ENCODE assay signal across 12 cellular contexts in the genomic region with DNA sequence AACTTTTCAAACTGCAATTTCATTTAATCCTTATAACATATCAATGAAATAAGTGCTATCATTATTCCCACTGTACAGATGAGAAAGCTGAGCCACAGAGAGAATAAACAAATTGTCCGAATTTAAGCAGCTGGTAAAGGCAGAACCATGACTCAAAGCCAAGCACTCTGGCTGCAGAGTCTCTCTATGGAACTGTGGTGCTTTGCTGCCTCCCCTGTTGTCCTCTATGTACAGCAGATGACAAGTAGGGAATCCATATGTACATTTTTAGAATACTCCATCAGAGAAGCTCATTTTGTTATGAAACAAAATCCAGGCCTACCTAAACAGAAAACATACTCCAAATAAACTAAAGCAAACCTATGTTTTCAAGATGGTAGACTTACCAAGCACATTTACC. TPM values are rescaled to one million over a fixed set of nuclear protein-coding genes. Genes with fewer than 3 reads are reported as not detected.
DNase-seq lines count a peak whose midpoint lies in the region; ATAC-seq, FAIRE-seq and TF ChIP-seq lines count a peak whose summit lies in the region.
"Had no signal": no experiment of that assay in that cellular context is flagged by ENCODE, and none has a peak within 500 bp of the region (broad histone marks: within the 10 kb centered on the region; RNA-seq: fewer than 3 reads in every experiment).

No MANE protein-coding gene starts in this region.

- H3K4me2 ChIP-seq in GM23248 (ENCODE audit: unreplicated experiment), result no peak overlapping the region

- no peak overlapping the region for H3K9ac ChIP-seq in GM23248

- H3K9me3 ChIP-seq in GM23248 (ENCODE audit: low read depth) (no peaks in the 10 kb centered on the region), WERI-Rb-1 (ENCODE audit: severe bottlenecking) (no peaks in the 10 kb centered on the region), body of pancreas (no peaks in the 10 kb centered on the region)
- H3K9me3 ChIP-seq: SJSA1 had no signal

- H3K36me3 ChIP-seq in GM23248 (ENCODE audit: low read depth) (peaks cover 22% of the 10 kb centered on the region), WERI-Rb-1 (peaks cover 21% of the 10 kb centered on the region), body of pancreas (replicated peaks in 1 of 2; ENCODE audit: insufficient read depth in 1 of 2, low read depth in 2 of 2) (peaks cover 2 to 9% of the 10 kb centered on the region in 2 donors)

- no peaks in the 10 kb centered on the region for H3K27me3 ChIP-seq in GM23248 (replicated peaks; ENCODE audit: insufficient read depth)
- H3K27me3 ChIP-seq in WERI-Rb-1 (ENCODE audit: insufficient read depth, low read depth, severe bottlenecking), result no peaks in the 10 kb centered on the region
- H3K27me3 ChIP-seq in body of pancreas, result no peaks in the 10 kb centered on the region
- H3K27me3 ChIP-seq: SJSA1 had no signal

- no peak for DNase-seq in D721Med (ENCODE audit: insufficient read length, low spot score)
- peak; percentile 8 for DNase-seq in GM23248
- DNase-seq in WERI-Rb-1, result no peak
- DNase-seq in hepatic stellate cell (ENCODE audit: low spot score), result peak; percentile 6
- DNase-seq in SK-N-DZ (ENCODE audit: low spot score), result no peak
- DNase-seq in body of pancreas, result no peak
- DNase-seq in T1000 (lab: John Stamatoyannopoulos, UW), result no peak
- DNase-seq: activated CD8-positive, alpha-beta memory T cell treated with anti-CD3 and anti-CD28 coated beads, Interleukin-2, amount 10 ng/mL, durations not matched to agents 7 days and 5 days; CD8-positive, alpha-beta T cell; cerebellar nuclear complex; NCI-H526 treated with DMSO at 0.1 percent for 48 hours had no signal

- H3K79me2 ChIP-seq in GM23248 (ENCODE audit: insufficient read depth), result peaks cover 9% of the 10 kb centered on the region; the same call in 1 of the 2 replicates

- in situ Hi-C loops in GM23248 (cut with MboI), result no loop called here

- intact Hi-C loops in body of pancreas (cut with DNase I), result no loop called here

- no peaks in the 10 kb centered on the region for H3K4me1 ChIP-seq in GM23248 (ENCODE audit: insufficient read depth)
- no peaks in the 10 kb centered on the region for H3K4me1 ChIP-seq in body of pancreas
- H3K4me1 ChIP-seq: SJSA1 had no signal

- H4K20me1 ChIP-seq in GM23248 (ENCODE audit: insufficient read depth), result no peaks in the 10 kb centered on the region

- WGBS in GM23248 (ENCODE audit: low coverage in 1 of 2, low lambda C conversion rate in 2 of 2, missing lambda C conversion rate in 2 of 2), 2 experiments, result 65 to 80% methylated on average over 1 of the region's 1 CpG
- 69 to 70% methylated on average over 1 of the region's 1 CpG for WGBS in body of pancreas, 2 donors

- no peaks in the 10 kb centered on the region for H3K9me2 ChIP-seq in GM23248 (ENCODE audit: insufficient read depth)

- no peak for TF ChIP-seq POLR2A in body of pancreas (IDR thresholded peaks at IDR 0.05)

- no peak overlapping the region for H2AFZ ChIP-seq in GM23248

- H3K4me3 ChIP-seq in GM23248, result no peak overlapping the region
- H3K4me3 ChIP-seq in WERI-Rb-1 (ENCODE audit: low read depth, low read length), result no peak overlapping the region
- H3K4me3 ChIP-seq in body of pancreas, result no peak overlapping the region
- H3K4me3 ChIP-seq: SJSA1 had no signal

- no peak for ATAC-seq in body of pancreas
- ATAC-seq: activated CD8-positive, alpha-beta memory T cell treated with anti-CD3 and anti-CD28 coated beads, Interleukin-2, amount 10 ng/mL, durations not matched to agents 7 days and 5 days; CD8-positive, alpha-beta T cell had no signal

- H3K27ac ChIP-seq in GM23248 (no peak overlapping the region), WERI-Rb-1 (no peak overlapping the region), body of pancreas (no peak overlapping the region)
- H3K27ac ChIP-seq: SJSA1 had no signal

- no peak for FAIRE-seq in D721Med (lab: Jason Lieb, UNC)

- TF ChIP-seq CTCF in D721Med (IDR thresholded peaks at IDR 0.05; ENCODE audit: insufficient read depth, missing control alignments), result peak; percentile 6
- 0 out of 2 replicates have a peak, but pooled peaks have one; percentile 13 for TF ChIP-seq CTCF in WERI-Rb-1 (IDR thresholded peaks at IDR 0.05; ENCODE audit: low read depth, low read length)
- TF ChIP-seq CTCF in body of pancreas (IDR thresholded peaks at IDR 0.05), result no peak

- peaks cover 4% of the 10 kb centered on the region; the same call in 1 of the 2 replicates for H3F3A ChIP-seq in GM23248 (ENCODE audit: insufficient read depth)

RNA-seq across cellular contexts. Expression of a gene that starts 45.1 kb away (rescaled TPM):
- total RNA-seq in GM23248 (2014; rRNA removed; shearing (Covaris generic)), result 16.8 and 17.7 TPM in 2 replicates
- polyA plus RNA-seq in GM23248 (2016; fragmentation: Nextera tagmentation; extraction: Ambion mirVana), result 40.3 and 42.5 TPM in 2 replicates
- 37.8 and 43.6 TPM in 2 replicates for polyA plus RNA-seq in SK-N-DZ (2014; cell fraction: cytosol; rRNA removed)
- polyA plus RNA-seq in SK-N-DZ (2014; cell fraction: nucleus; rRNA removed), result 20.1 and 21.1 TPM in 2 replicates
- 10 to 100 TPM in 1 of 2 donors, 1 to 10 TPM in 1; 7.6 to 11.4 TPM for total RNA-seq in body of pancreas

Comparison
In these comparisons a context has a peak if more than half of its experiments do, and no peak if none do; other contexts are left out.
1. DNase-seq: peak in GM23248 (single experiment) and hepatic stellate cell (single experiment); none in D721Med (single experiment), WERI-Rb-1 (single experiment), SK-N-DZ (single experiment), body of pancreas (0 of 4) and T1000 (single experiment).
2. CTCF ChIP-seq: peak in D721Med (single experiment) and WERI-Rb-1 (single experiment); none in body of pancreas (0 of 7).